Comparison of ENCODE assay signal across 24 cellular contexts in genomic region chr1:221397141-221397540, GRCh38.
"Had no signal": no experiment of that assay in that cellular context is flagged by ENCODE, and none has a peak within 500 bp of the region (broad histone marks: within the 10 kb centered on the region; RNA-seq: fewer than 3 reads in every experiment).

No MANE protein-coding gene starts in this region.

- H3K27me3 Mint-ChIP-seq: activated CD8-positive, alpha-beta memory T cell treated with anti-CD3 and anti-CD28 coated beads, Interleukin-2, amount 10 ng/mL, durations not matched to agents 7 days and 5 days had no signal

- H3K36me3 Mint-ChIP-seq: activated CD8-positive, alpha-beta memory T cell treated with anti-CD3 and anti-CD28 coated beads, Interleukin-2, amount 10 ng/mL, durations not matched to agents 7 days and 5 days; activated naive CD8-positive, alpha-beta T cell treated with anti-CD3 and anti-CD28 coated beads for 36 hours had no signal

- H3K4me3 Mint-ChIP-seq: activated CD8-positive, alpha-beta memory T cell treated with anti-CD3 and anti-CD28 coated beads, Interleukin-2, amount 10 ng/mL, durations not matched to agents 7 days and 5 days; activated CD8-positive, alpha-beta T cell treated with anti-CD3 and anti-CD28 coated beads, Interleukin-2, amount 10 ng/mL, durations not matched to agents 7 days and 5 days; activated naive CD8-positive, alpha-beta T cell treated with anti-CD3 and anti-CD28 coated beads for 36 hours; activated T-cell treated with anti-CD3 and anti-CD28 coated beads, Interleukin-2, amount 50 U/mL, for 24 hours; activated T-helper 1 cell treated with anti-CD3 and anti-CD28 coated beads, Interleukin-12 subunit alpha, Interleukin-12 subunit beta, Interleukin-2, Interleukin-4 antibody, amounts not matched to agents 30 ng/mL and 10 ng/mL and 1 ng/mL, durations not matched to agents 14 hours and 24 hours and 36 hours; T-helper 1 cell treated with Interleukin-12 subunit alpha and Interleukin-12 subunit beta and Interleukin-4 antibody, amounts not matched to agents 30 μg/mL and 1 μg/mL, for 36 hours had no signal

- DNase-seq: activated CD4-positive, alpha-beta T cell treated with anti-CD3 and anti-CD28 coated beads for 4 hours; activated CD4-positive, alpha-beta T cell treated with anti-CD3 and anti-CD28 coated beads, Interleukin-2, amount 50 U/mL, for 4 hours; activated effector memory CD4-positive, alpha-beta T cell treated with Interleukin-2 at 50 U/mL for 16 hours; activated naive CD4-positive, alpha-beta T cell treated with Interleukin-2 at 50 U/mL for 16 hours; activated naive CD8-positive, alpha-beta T cell treated with anti-CD3 and anti-CD28 coated beads for 36 hours; activated T-cell treated with anti-CD3 and anti-CD28 coated beads, Interleukin-2, amount 50 U/mL, for 24 hours; caudate nucleus; Kasumi-1; KBM-7; MV-4-11; NCI-H1092 treated with DMSO at 0.1 percent for 48 hours; NCI-H1417 treated with DMSO at 0.1 percent for 48 hours; NCI-H1694 treated with DMSO at 0.1 percent for 48 hours; NCI-H2029 treated with DMSO at 0.1 percent for 48 hours; NCI-H345; NCI-H510A; NCI-H526 treated with DMSO at 0.1 percent for 48 hours; SHP77 treated with DMSO at 0.1 percent for 48 hours had no signal

- H3K27me3 ChIP-seq: MG63 had no signal

- H3K36me3 ChIP-seq: MG63 had no signal

- H3K4me3 ChIP-seq: MG63 had no signal

- ATAC-seq: activated CD4-positive, CD25-positive, alpha-beta regulatory T cell treated with anti-CD3 and anti-CD28 coated beads, Interleukin-2, amount 50 U/mL, for 24 hours; activated CD8-positive, alpha-beta memory T cell treated with anti-CD3 and anti-CD28 coated beads, Interleukin-2, amount 10 ng/mL, durations not matched to agents 7 days and 5 days had no signal

- H3K9me3 Mint-ChIP-seq: activated T-helper 1 cell treated with anti-CD3 and anti-CD28 coated beads, Interleukin-12 subunit alpha, Interleukin-12 subunit beta, Interleukin-2, Interleukin-4 antibody, amounts not matched to agents 30 ng/mL and 10 ng/mL and 1 ng/mL, durations not matched to agents 14 hours and 24 hours and 36 hours; T-helper 1 cell treated with Interleukin-12 subunit alpha and Interleukin-12 subunit beta and Interleukin-4 antibody, amounts not matched to agents 30 μg/mL and 1 μg/mL, for 36 hours had no signal

- H3K27ac Mint-ChIP-seq: activated CD8-positive, alpha-beta memory T cell treated with anti-CD3 and anti-CD28 coated beads, Interleukin-2, amount 10 ng/mL, durations not matched to agents 7 days and 5 days; activated CD8-positive, alpha-beta T cell treated with anti-CD3 and anti-CD28 coated beads, Interleukin-2, amount 10 ng/mL, durations not matched to agents 7 days and 5 days; activated naive CD8-positive, alpha-beta T cell treated with anti-CD3 and anti-CD28 coated beads for 36 hours; activated T-cell treated with anti-CD3 and anti-CD28 coated beads, Interleukin-2, amount 50 U/mL, for 24 hours; activated T-helper 1 cell treated with anti-CD3 and anti-CD28 coated beads, Interleukin-12 subunit alpha, Interleukin-12 subunit beta, Interleukin-2, Interleukin-4 antibody, amounts not matched to agents 30 ng/mL and 10 ng/mL and 1 ng/mL, durations not matched to agents 14 hours and 24 hours and 36 hours; T-helper 1 cell treated with Interleukin-12 subunit alpha and Interleukin-12 subunit beta and Interleukin-4 antibody, amounts not matched to agents 30 μg/mL and 1 μg/mL, for 36 hours had no signal
